In genomic region chr13:74067818-74068217, GRCh38 we compare ENCODE assay signal across 21 cellular contexts.
DNase-seq lines count a peak whose midpoint lies in the region; ATAC-seq and TF ChIP-seq lines count a peak whose summit lies in the region.
"Had no signal": no experiment of that assay in that cellular context is flagged by ENCODE, and none has a peak within 500 bp of the region (broad histone marks: within the 10 kb centered on the region; RNA-seq: fewer than 3 reads in every experiment).

No MANE protein-coding gene starts in this region.

- H3K27me3 Mint-ChIP-seq in activated naive CD8-positive, alpha-beta T cell, result no peaks in the 10 kb centered on the region
- H3K27me3 Mint-ChIP-seq in activated naive CD8-positive, alpha-beta T cell treated with anti-CD3 and anti-CD28 coated beads for 36 hours, result no peaks in the 10 kb centered on the region
- H3K27me3 Mint-ChIP-seq in type B pancreatic cell, result no peaks in the 10 kb centered on the region
- H3K27me3 Mint-ChIP-seq: activated naive CD4-positive, alpha-beta T cell treated with anti-CD3 and anti-CD28 coated beads, Interleukin-2, amount 10 ng/mL, durations not matched to agents 7 days and 5 days; IgD-negative memory B cell; naive thymus-derived CD4-positive, alpha-beta T cell had no signal

- H3K36me3 Mint-ChIP-seq in activated naive CD8-positive, alpha-beta T cell, result peaks cover 7% of the 10 kb centered on the region
- H3K36me3 Mint-ChIP-seq in activated naive CD8-positive, alpha-beta T cell treated with anti-CD3 and anti-CD28 coated beads for 36 hours, result peaks cover 26% of the 10 kb centered on the region
- peaks cover 22% of the 10 kb centered on the region for H3K36me3 Mint-ChIP-seq in type B pancreatic cell

- peak; percentile 86 for ATAC-seq in foreskin keratinocyte
- ATAC-seq: naive thymus-derived CD4-positive, alpha-beta T cell had no signal

- TF ChIP-seq CTCF in foreskin keratinocyte (conservative IDR thresholded peaks at IDR 0.05) (no peak), type B pancreatic cell (conservative IDR thresholded peaks at IDR 0.05) (no peak)

- no peaks in the 10 kb centered on the region for H3K27me3 ChIP-seq in foreskin keratinocyte
- H3K27me3 ChIP-seq: uterus had no signal

- H3K27ac ChIP-seq in foreskin keratinocyte, result no peak overlapping the region
- H3K27ac ChIP-seq: C4-2B, HL-60, skin epidermis, uterus had no signal

- no peaks in the 10 kb centered on the region for H3K9me3 Mint-ChIP-seq in activated naive CD8-positive, alpha-beta T cell (ENCODE audit: low read depth)
- no peaks in the 10 kb centered on the region for H3K9me3 Mint-ChIP-seq in activated naive CD8-positive, alpha-beta T cell treated with anti-CD3 and anti-CD28 coated beads for 36 hours
- H3K9me3 Mint-ChIP-seq in type B pancreatic cell, result peaks cover 1% of the 10 kb centered on the region
- H3K9me3 Mint-ChIP-seq: IgD-negative memory B cell had no signal

- peak overlapping the region; percentile 18 for H3K27ac Mint-ChIP-seq in activated naive CD8-positive, alpha-beta T cell
- H3K27ac Mint-ChIP-seq in activated naive CD8-positive, alpha-beta T cell treated with anti-CD3 and anti-CD28 coated beads for 36 hours, result no peak overlapping the region
- H3K27ac Mint-ChIP-seq in type B pancreatic cell, result peak overlapping the region; percentile 67
- H3K27ac Mint-ChIP-seq: activated naive CD4-positive, alpha-beta T cell treated with anti-CD3 and anti-CD28 coated beads, Interleukin-2, amount 10 ng/mL, durations not matched to agents 7 days and 5 days had no signal

- H3K4me1 ChIP-seq in foreskin keratinocyte, result peaks cover 9% of the 10 kb centered on the region
- H3K4me1 ChIP-seq: uterus had no signal

- no peak for DNase-seq in activated naive CD8-positive, alpha-beta T cell treated with anti-CD3 and anti-CD28 coated beads for 36 hours
- DNase-seq in RPMI7951 (ENCODE audit: low read depth) (peak; percentile 49), foreskin keratinocyte (peak; percentile 51 to 77), type B pancreatic cell (ENCODE audit: extremely low spot score, unreplicated experiment) (no peak), NAMALWA (ENCODE audit: low spot score) (no peak), retina (no peak), NCI-H1417 treated with DMSO at 0.1 percent for 48 hours (lab: John Stamatoyannopoulos, UW) (no peak)
- DNase-seq: activated CD4-positive, alpha-beta T cell treated with anti-CD3 and anti-CD28 coated beads, Interleukin-2, amount 50 U/mL, for 1 hour; activated naive CD4-positive, alpha-beta T cell treated with anti-CD3 and anti-CD28 coated beads, Interleukin-2, amount 10 ng/mL, durations not matched to agents 7 days and 5 days; MV-4-11; NCI-H1930; NCI-H510A; SHP77; stimulated activated CD4-positive, alpha-beta T cell treated with anti-CD3 and anti-CD28 coated beads, Interleukin-4, amount 100 ng/mL, for 24 hours; uterus had no signal

- H3K4me1 Mint-ChIP-seq in activated naive CD8-positive, alpha-beta T cell (ENCODE audit: low read depth), result peaks cover 73% of the 10 kb centered on the region
- peaks cover 58% of the 10 kb centered on the region for H3K4me1 Mint-ChIP-seq in activated naive CD8-positive, alpha-beta T cell treated with anti-CD3 and anti-CD28 coated beads for 36 hours
- H3K4me1 Mint-ChIP-seq in type B pancreatic cell (ENCODE audit: unreplicated experiment), result peaks cover 20% of the 10 kb centered on the region

- H3K4me3 Mint-ChIP-seq in activated naive CD8-positive, alpha-beta T cell, result no peak overlapping the region
- H3K4me3 Mint-ChIP-seq in activated naive CD8-positive, alpha-beta T cell treated with anti-CD3 and anti-CD28 coated beads for 36 hours, result no peak overlapping the region
- H3K4me3 Mint-ChIP-seq in type B pancreatic cell, result no peak overlapping the region
- H3K4me3 Mint-ChIP-seq: activated naive CD4-positive, alpha-beta T cell treated with anti-CD3 and anti-CD28 coated beads, Interleukin-2, amount 10 ng/mL, durations not matched to agents 7 days and 5 days had no signal

Comparison
In these comparisons a context has a peak if more than half of its experiments do, and no peak if none do; other contexts are left out.
1. DNase-seq: peak in RPMI7951 (single experiment) and foreskin keratinocyte (2 of 2); none in activated naive CD8-positive, alpha-beta T cell treated with anti-CD3 and anti-CD28 coated beads for 36 hours (single experiment), type B pancreatic cell (single experiment), NAMALWA (single experiment), retina (single experiment) and NCI-H1417 treated with DMSO at 0.1 percent for 48 hours (single experiment).